In the genomic region with DNA sequence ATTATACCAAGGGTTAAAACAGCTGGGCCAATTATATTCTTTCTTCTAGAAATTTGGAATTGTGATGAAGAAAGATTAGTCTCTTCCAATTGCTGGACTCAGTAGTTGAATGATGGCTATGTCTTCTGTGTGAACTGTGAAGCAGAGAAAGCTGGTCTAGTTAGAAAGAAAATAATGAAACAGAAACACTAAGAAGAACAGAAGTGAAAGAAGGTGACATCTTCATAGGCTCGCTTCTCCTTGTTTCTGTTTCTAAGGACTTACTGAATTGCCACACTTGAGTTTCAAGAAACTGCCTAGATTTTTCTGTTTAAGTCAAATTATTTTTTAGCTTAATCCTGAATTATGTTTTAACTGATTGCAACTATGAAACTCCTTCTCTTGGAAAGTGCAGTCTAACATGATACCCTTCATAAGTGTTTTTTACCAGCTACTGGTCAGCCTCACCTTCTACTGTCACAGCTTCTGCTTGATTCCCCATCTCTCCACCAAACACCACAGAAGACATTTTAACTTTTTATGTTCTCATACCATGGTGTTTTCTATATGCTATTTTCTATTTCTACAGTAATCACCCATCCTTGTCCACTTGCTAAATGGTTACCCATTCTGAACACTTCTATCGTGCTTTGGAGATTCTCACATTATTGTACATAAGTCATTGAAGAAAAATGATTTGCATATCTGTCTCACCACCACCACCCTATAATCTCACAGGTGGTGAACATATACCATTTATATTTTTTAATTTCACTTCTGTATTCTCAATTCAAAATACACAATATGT, we compare ENCODE assay signal across 19 cellular contexts.
DNase-seq lines count a peak whose midpoint lies in the region; ATAC-seq and TF ChIP-seq lines count a peak whose summit lies in the region.
"Had no signal": no experiment of that assay in that cellular context is flagged by ENCODE, and none has a peak within 500 bp of the region (broad histone marks: within the 10 kb centered on the region; RNA-seq: fewer than 3 reads in every experiment).

No MANE protein-coding gene starts in this region.

- H3K9me3 Mint-ChIP-seq in activated T-cell treated with anti-CD3 and anti-CD28 coated beads, Interleukin-2, amount 50 U/mL, for 24 hours: peaks cover 7% of the 10 kb centered on the region

- in situ Hi-C loops in GM13977 (cut with MboI; ENCODE audit: low pct_unique_long_range_greater_than_20kb, low sequenced_read_pairs, unreplicated experiment): no loop called here

- DNase-seq in GM13977 (ENCODE audit: low spot score) (peak; percentile 25), H7 (no peak), SW 1271 (lab: John Stamatoyannopoulos, UW) (no peak), tibial nerve (ENCODE audit: low spot score in 2 of 2) (no peak)
- DNase-seq in activated T-cell treated with anti-CD3 and anti-CD28 coated beads, Interleukin-2, amount 50 U/mL, for 24 hours: no peak
- DNase-seq: ACHN; activated B cell treated with CpG ODN at 0.5 μM for 24 hours; body of pancreas; Calu3; foreskin fibroblast; islet precursor cell; NCI-H1694; stimulated activated CD4-positive, alpha-beta T cell treated with anti-CD3 and anti-CD28 coated beads, Interleukin-2, amount 100 ng/mL, for 24 hours had no signal

- no peak for TF ChIP-seq EP300 in tibial nerve (IDR thresholded peaks at IDR 0.05)

- H3K4me3 Mint-ChIP-seq in activated T-cell treated with anti-CD3 and anti-CD28 coated beads, Interleukin-2, amount 50 U/mL, for 24 hours: no peak overlapping the region
- H3K4me3 Mint-ChIP-seq: activated B cell treated with CpG ODN at 0.5 μM for 24 hours; activated T-helper 17 cell treated with anti-CD3 and anti-CD28 coated beads, Interleukin-2, amount 50 U/mL, for 72 hours had no signal

- no peak overlapping the region for H3K27ac Mint-ChIP-seq in activated T-cell treated with anti-CD3 and anti-CD28 coated beads, Interleukin-2, amount 50 U/mL, for 24 hours
- H3K27ac Mint-ChIP-seq: activated B cell treated with CpG ODN at 0.5 μM for 24 hours; activated T-helper 17 cell treated with anti-CD3 and anti-CD28 coated beads, Interleukin-2, amount 50 U/mL, for 72 hours had no signal

- ATAC-seq in GM19438 (IDR thresholded peaks at IDR 0.05; ENCODE audit: low read depth, unreplicated experiment): peak; percentile 77
- ATAC-seq in HG02642 (IDR thresholded peaks at IDR 0.05; ENCODE audit: poor library complexity, unreplicated experiment): peak; percentile 82
- peak; percentile 74 for ATAC-seq in HG03354 (IDR thresholded peaks at IDR 0.05; ENCODE audit: poor library complexity, severe bottlenecking, unreplicated experiment)
- ATAC-seq: activated T-helper 17 cell treated with anti-CD3 and anti-CD28 coated beads, Interleukin-2, amount 50 U/mL, for 72 hours; body of pancreas; K562 had no signal

- WGBS in tibial nerve, 2 donors: 95 to 97% methylated on average over 2 of the region's 2 CpGs

- H3K4me3 ChIP-seq in H7 (ENCODE audit: insufficient read depth, low read depth, low read length) (no peak overlapping the region), tibial nerve (no peak overlapping the region)
- H3K4me3 ChIP-seq: body of pancreas, K562, SJSA1 had no signal

- H3K27me3 Mint-ChIP-seq in activated T-cell treated with anti-CD3 and anti-CD28 coated beads, Interleukin-2, amount 50 U/mL, for 24 hours: no peaks in the 10 kb centered on the region
- H3K27me3 Mint-ChIP-seq: activated B cell treated with CpG ODN at 0.5 μM for 24 hours; activated T-helper 17 cell treated with anti-CD3 and anti-CD28 coated beads, Interleukin-2, amount 50 U/mL, for 72 hours had no signal

- TF ChIP-seq CTCF in GM13977 (IDR thresholded peaks at IDR 0.05; ENCODE audit: extremely low read depth, insufficient read depth, missing control alignments) (no peak), tibial nerve (IDR thresholded peaks at IDR 0.05) (no peak)

- H3K36me3 ChIP-seq in H7 (replicated peaks; ENCODE audit: control insufficient read depth, insufficient read depth, low read length) (no peaks in the 10 kb centered on the region), tibial nerve (no peaks in the 10 kb centered on the region)
- H3K36me3 ChIP-seq: SJSA1 had no signal

- peaks cover 0 to 10% (median 1%) of the 10 kb centered on the region in 4 donors for H3K9me3 ChIP-seq in tibial nerve
- H3K9me3 ChIP-seq: body of pancreas, SJSA1 had no signal

- no peak for TF ChIP-seq POLR2A in tibial nerve (IDR thresholded peaks at IDR 0.05)

- H3K4me1 Mint-ChIP-seq in activated T-cell treated with anti-CD3 and anti-CD28 coated beads, Interleukin-2, amount 50 U/mL, for 24 hours (ENCODE audit: low read depth): no peaks in the 10 kb centered on the region
- H3K4me1 Mint-ChIP-seq: activated B cell treated with CpG ODN at 0.5 μM for 24 hours; activated T-helper 17 cell treated with anti-CD3 and anti-CD28 coated beads, Interleukin-2, amount 50 U/mL, for 72 hours had no signal

- no peaks in the 10 kb centered on the region for H3K27me3 ChIP-seq in H7 (ENCODE audit: control insufficient read depth, insufficient read depth, low read length)
- H3K27me3 ChIP-seq in tibial nerve: no peaks in the 10 kb centered on the region
- H3K27me3 ChIP-seq: body of pancreas, SJSA1 had no signal

- no peak overlapping the region for H3K27ac ChIP-seq in tibial nerve
- H3K27ac ChIP-seq: body of pancreas, SJSA1 had no signal

- H3K36me3 Mint-ChIP-seq in activated T-cell treated with anti-CD3 and anti-CD28 coated beads, Interleukin-2, amount 50 U/mL, for 24 hours (ENCODE audit: low read depth): no peaks in the 10 kb centered on the region

- H3K4me1 ChIP-seq in tibial nerve: no peaks in the 10 kb centered on the region
- H3K4me1 ChIP-seq: body of pancreas had no signal
